ENCODE assay signal across 11 cellular contexts in the genomic region with DNA sequence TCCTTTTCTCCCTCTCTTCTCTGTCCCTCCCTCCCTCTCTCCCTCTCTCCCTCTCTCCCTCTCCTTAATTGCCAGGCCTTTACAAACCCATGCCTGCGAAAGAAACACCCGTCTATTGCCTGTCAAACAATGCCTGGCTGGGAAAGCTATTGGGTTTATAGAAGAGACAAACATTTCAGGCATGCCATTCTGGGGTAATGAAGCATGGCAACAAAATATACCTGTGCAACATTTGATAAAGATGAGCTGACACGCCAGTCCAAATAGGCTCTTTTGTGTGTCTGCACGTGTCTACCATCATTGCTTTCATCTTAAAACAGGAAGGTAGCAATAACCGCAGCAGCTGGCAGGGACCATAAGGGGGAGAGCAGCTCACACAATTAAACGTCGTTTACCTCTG.
DNase-seq lines count a peak whose midpoint lies in the region; ATAC-seq and TF ChIP-seq lines count a peak whose summit lies in the region.
"Had no signal": no experiment of that assay in that cellular context is flagged by ENCODE, and none has a peak within 500 bp of the region (broad histone marks: within the 10 kb centered on the region; RNA-seq: fewer than 3 reads in every experiment).

No MANE protein-coding gene starts in this region.

- H3K4me1 Mint-ChIP-seq in progenitor cell of endocrine pancreas (ENCODE audit: low read depth): peaks cover 7% of the 10 kb centered on the region

- no peaks in the 10 kb centered on the region for H3K9me3 Mint-ChIP-seq in progenitor cell of endocrine pancreas (ENCODE audit: low read depth)

- intact Hi-C loops in dorsolateral prefrontal cortex (cut with DNase I): no loop called here

- H3K4me3 ChIP-seq in GM12865 (ENCODE audit: low read depth, low read length) (no peak overlapping the region), dorsolateral prefrontal cortex (no peak overlapping the region)
- H3K4me3 ChIP-seq: adrenal gland, HAP-1, lung had no signal

- H3K27me3 ChIP-seq in dorsolateral prefrontal cortex: peaks cover 0 to 5% (median 0%) of the 10 kb centered on the region in 45 donors
- H3K27me3 ChIP-seq: adrenal gland had no signal

- peak; percentile 27 for DNase-seq in GM12865 (ENCODE audit: low read depth)
- DNase-seq in NCI-H1105 treated with DMSO at 0.1 percent for 48 hours (lab: John Stamatoyannopoulos, UW): peak; percentile 96
- DNase-seq in NCI-H510A (lab: John Stamatoyannopoulos, UW): peak; percentile 84
- DNase-seq in kidney tubule cell (ENCODE audit: low spot score): peak; percentile 13
- no peak for DNase-seq in progenitor cell of endocrine pancreas (ENCODE audit: low spot score, unreplicated experiment)
- DNase-seq in dorsolateral prefrontal cortex: no peak
- DNase-seq: adrenal gland, nucleus accumbens had no signal

- H3K27me3 Mint-ChIP-seq in progenitor cell of endocrine pancreas: peaks cover 10% of the 10 kb centered on the region

- no peak overlapping the region for H3K27ac ChIP-seq in dorsolateral prefrontal cortex
- H3K27ac ChIP-seq: adrenal gland had no signal

- no peak overlapping the region for H3K27ac Mint-ChIP-seq in progenitor cell of endocrine pancreas

- no peak overlapping the region for H3K4me3 Mint-ChIP-seq in progenitor cell of endocrine pancreas (ENCODE audit: low read depth)

- no peak for ATAC-seq in GM21529 (IDR thresholded peaks at IDR 0.05; ENCODE audit: unreplicated experiment)

- no peak for TF ChIP-seq CTCF in GM12865 (IDR thresholded peaks at IDR 0.05; ENCODE audit: insufficient read depth, low read depth, low read length, missing control alignments)
- TF ChIP-seq CTCF in progenitor cell of endocrine pancreas (IDR thresholded peaks at IDR 0.05; ENCODE audit: unreplicated experiment): no peak
- no peak for TF ChIP-seq CTCF in dorsolateral prefrontal cortex (IDR thresholded peaks at IDR 0.05 in 54 of 56, conservative IDR thresholded peaks at IDR 0.05 in 2 of 56; ENCODE audit: low read depth in 1 of 56, partially characterized antibody in 56 of 56)

- no peaks in the 10 kb centered on the region for H3K36me3 Mint-ChIP-seq in progenitor cell of endocrine pancreas (ENCODE audit: insufficient read depth)

Comparison
In these comparisons a context has a peak if more than half of its experiments do, and no peak if none do; other contexts are left out.
1. DNase-seq: peak in GM12865 (single experiment), NCI-H1105 treated with DMSO at 0.1 percent for 48 hours (single experiment), NCI-H510A (single experiment) and kidney tubule cell (single experiment); none in progenitor cell of endocrine pancreas (single experiment) and dorsolateral prefrontal cortex (0 of 10).